2 cellular contexts compared by ENCODE assay signal in the genomic region with DNA sequence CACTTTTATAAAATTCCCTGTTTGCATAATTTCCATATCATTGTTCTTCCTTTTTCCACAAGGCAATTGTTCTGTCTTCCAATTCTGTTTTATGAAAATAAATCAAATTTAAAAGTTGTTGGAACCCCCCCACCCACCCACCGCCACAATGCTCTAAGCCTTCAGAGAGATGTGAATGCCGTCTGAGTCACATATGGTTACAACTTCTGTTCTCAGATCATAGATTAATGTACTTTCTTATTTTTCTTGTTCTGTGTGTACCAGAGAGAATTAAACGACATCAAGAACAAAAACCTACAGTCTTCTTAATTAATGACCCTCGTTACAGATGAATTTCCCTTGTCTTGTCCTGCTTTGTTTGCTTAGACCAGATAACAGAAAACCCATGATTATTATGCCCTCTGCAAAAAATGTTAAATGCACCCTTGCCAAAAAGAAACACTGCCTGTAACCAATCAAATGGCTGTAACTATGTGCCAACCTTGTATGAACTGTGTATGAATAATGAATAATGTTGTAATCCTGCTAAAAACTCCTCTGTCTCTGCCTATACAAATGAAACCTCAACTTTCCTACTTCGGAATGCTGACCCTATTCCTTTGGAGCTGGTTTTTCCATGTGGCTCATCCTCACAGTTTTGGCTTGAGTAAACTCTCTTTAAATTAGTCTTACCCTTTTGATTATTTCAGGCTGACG.
TF ChIP-seq lines count a peak whose summit lies in the region.

No MANE protein-coding gene starts in this region.

TF ChIP-seq in A549, 52 proteins besides CTCF, POLR2A, EP300 and RAD21:
- TF ChIP-seq SREBF2 (IDR thresholded peaks at IDR 0.05) = no peak
- no peak for TF ChIP-seq FOSL2 (IDR thresholded peaks at IDR 0.05)
- TF ChIP-seq FOSL2 (CRISPR knock-in tag; IDR thresholded peaks at IDR 0.05) = no peak
- TF ChIP-seq, protein P1, sequence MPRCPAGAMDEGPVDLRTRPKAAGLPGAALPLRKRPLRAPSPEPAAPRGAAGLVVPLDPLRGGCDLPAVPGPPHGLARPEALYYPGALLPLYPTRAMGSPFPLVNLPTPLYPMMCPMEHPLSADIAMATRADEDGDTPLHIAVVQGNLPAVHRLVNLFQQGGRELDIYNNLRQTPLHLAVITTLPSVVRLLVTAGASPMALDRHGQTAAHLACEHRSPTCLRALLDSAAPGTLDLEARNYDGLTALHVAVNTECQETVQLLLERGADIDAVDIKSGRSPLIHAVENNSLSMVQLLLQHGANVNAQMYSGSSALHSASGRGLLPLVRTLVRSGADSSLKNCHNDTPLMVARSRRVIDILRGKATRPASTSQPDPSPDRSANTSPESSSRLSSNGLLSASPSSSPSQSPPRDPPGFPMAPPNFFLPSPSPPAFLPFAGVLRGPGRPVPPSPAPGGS (IDR thresholded peaks at IDR 0.05) = no peak
- no peak for TF ChIP-seq KDM1A (IDR thresholded peaks at IDR 0.05; ENCODE audit: low read depth)
- TF ChIP-seq, protein P2, sequence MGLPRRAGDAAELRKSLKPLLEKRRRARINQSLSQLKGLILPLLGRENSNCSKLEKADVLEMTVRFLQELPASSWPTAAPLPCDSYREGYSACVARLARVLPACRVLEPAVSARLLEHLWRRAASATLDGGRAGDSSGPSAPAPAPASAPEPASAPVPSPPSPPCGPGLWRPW (IDR thresholded peaks at IDR 0.05) = no peak
- no peak for TF ChIP-seq POLR2AphosphoS2 (conservative IDR thresholded peaks at IDR 0.05; ENCODE audit: low read length)
- TF ChIP-seq, protein P3, sequence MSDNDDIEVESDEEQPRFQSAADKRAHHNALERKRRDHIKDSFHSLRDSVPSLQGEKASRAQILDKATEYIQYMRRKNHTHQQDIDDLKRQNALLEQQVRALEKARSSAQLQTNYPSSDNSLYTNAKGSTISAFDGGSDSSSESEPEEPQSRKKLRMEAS (IDR thresholded peaks at IDR 0.05) = no peak
- no peak for TF ChIP-seq CBX2 (IDR thresholded peaks at IDR 0.05; ENCODE audit: borderline replicate concordance, low read depth)
- TF ChIP-seq ZNF302 (CRISPR knock-in tag; IDR thresholded peaks at IDR 0.05) = no peak
- TF ChIP-seq CHD4 (IDR thresholded peaks at IDR 0.05; ENCODE audit: borderline replicate concordance) = no peak

TF ChIP-seq in GM12891, 5 proteins besides CTCF, POLR2A, EP300 and RAD21:
- TF ChIP-seq POU2F2 (IDR thresholded peaks at IDR 0.05; ENCODE audit: low read depth, low read length) (no peak), TAF1 (IDR thresholded peaks at IDR 0.05; ENCODE audit: low read depth, low read length) (no peak), SPI1 (IDR thresholded peaks at IDR 0.05; ENCODE audit: low read depth, low read length) (no peak), POLR2AphosphoS5 (IDR thresholded peaks at IDR 0.05; ENCODE audit: low read depth, low read length) (no peak), PAX5 (IDR thresholded peaks at IDR 0.05; ENCODE audit: insufficient read depth, low read length, severe bottlenecking) (no peak)
